10 cellular contexts compared by ENCODE assay signal in the genomic region with DNA sequence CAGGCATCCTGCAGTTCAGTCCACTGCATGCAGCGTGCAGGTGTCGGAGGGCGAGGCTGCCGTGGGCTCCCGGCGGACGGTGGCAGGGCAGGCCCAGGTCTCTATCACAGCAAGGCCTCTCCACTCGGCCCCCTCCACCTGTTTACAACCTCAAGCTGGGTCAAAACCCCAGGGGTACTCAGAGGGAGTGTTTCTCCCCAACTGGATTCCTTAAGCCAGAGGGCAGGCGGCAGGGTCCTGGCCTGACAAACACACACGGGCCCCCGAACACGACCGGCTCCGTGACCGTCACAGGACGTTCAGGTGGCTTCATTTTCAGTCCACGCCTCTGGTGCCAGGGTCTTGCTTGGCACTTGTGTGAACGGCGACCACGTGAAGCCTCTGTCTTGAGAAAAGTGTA. TPM values are rescaled to one million over a fixed set of nuclear protein-coding genes. Genes with fewer than 3 reads are reported as not detected.
A peak's percentile ranks its signal among the peaks of the same experiment; 100 is the strongest.
DNase-seq lines count a peak whose midpoint lies in the region; ATAC-seq and TF ChIP-seq lines count a peak whose summit lies in the region.
"Had no signal": no experiment of that assay in that cellular context is flagged by ENCODE, and none has a peak within 500 bp of the region (broad histone marks: within the 10 kb centered on the region; RNA-seq: fewer than 3 reads in every experiment).

No MANE protein-coding gene starts in this region.

- WGBS in urinary bladder, result 85% methylated on average over 20 of the region's 20 CpGs
- WGBS in hepatocyte (ENCODE audit: low lambda C conversion rate, missing lambda C conversion rate), result 91% methylated on average over 20 of the region's 20 CpGs

- no peak for TF ChIP-seq CTCF in hepatocyte (IDR thresholded peaks at IDR 0.05; ENCODE audit: poor library complexity)

- H3K9me3 ChIP-seq in hepatocyte (ENCODE audit: low read depth), result no peaks in the 10 kb centered on the region
- H3K9me3 ChIP-seq: colonic mucosa had no signal

- H3K4me2 ChIP-seq in hepatocyte, result no peak overlapping the region

- H3K79me2 ChIP-seq in hepatocyte, result peaks cover 10% of the 10 kb centered on the region

- no peaks in the 10 kb centered on the region for H4K20me1 ChIP-seq in hepatocyte (ENCODE audit: insufficient read depth, poor library complexity, severe bottlenecking)

- intact Hi-C loops in Right ventricle myocardium superior (cut with DNase I), result no loop called here
- intact Hi-C loops in Right ventricle myocardium inferior (cut with DNase I), result no loop called here

- no peaks in the 10 kb centered on the region for H3K36me3 Mint-ChIP-seq in activated naive CD8-positive, alpha-beta T cell
- H3K36me3 Mint-ChIP-seq in naive thymus-derived CD8-positive, alpha-beta T cell, result peaks cover 0 to 47% (median 8%) of the 10 kb centered on the region in 3 donors

- H3K27me3 Mint-ChIP-seq in activated naive CD8-positive, alpha-beta T cell, result no peaks in the 10 kb centered on the region
- no peaks in the 10 kb centered on the region for H3K27me3 Mint-ChIP-seq in naive thymus-derived CD8-positive, alpha-beta T cell

- ATAC-seq in Right ventricle myocardium superior (ENCODE audit: poor library complexity) (no peak), Right ventricle myocardium inferior (no peak), GM21619 (IDR thresholded peaks at IDR 0.05; ENCODE audit: unreplicated experiment) (no peak)
- ATAC-seq in naive thymus-derived CD8-positive, alpha-beta T cell, result no peak

- H3K4me3 Mint-ChIP-seq in activated naive CD8-positive, alpha-beta T cell, result peak overlapping the region; percentile 87
- peak overlapping the region; percentile 78 to 92 (median 86) for H3K4me3 Mint-ChIP-seq in naive thymus-derived CD8-positive, alpha-beta T cell

- peaks cover 5% of the 10 kb centered on the region for H3K4me1 ChIP-seq in urinary bladder (ENCODE audit: insufficient read depth)
- H3K4me1 ChIP-seq in hepatocyte (ENCODE audit: insufficient read depth), result peaks cover 10% of the 10 kb centered on the region
- H3K4me1 ChIP-seq: colonic mucosa had no signal

- H2AFZ ChIP-seq in hepatocyte, result no peak overlapping the region

- H3K9me3 Mint-ChIP-seq in activated naive CD8-positive, alpha-beta T cell (ENCODE audit: low read depth), result no peaks in the 10 kb centered on the region
- H3K9me3 Mint-ChIP-seq in naive thymus-derived CD8-positive, alpha-beta T cell, result no peaks in the 10 kb centered on the region

- POLR2A ChIA-PET in naive thymus-derived CD8-positive, alpha-beta T cell (lab: Charles Lee), result interaction anchor here (0.6 to 11.0 kb wide), 16 partner anchors 9 to 129 kb away, joined by 3 to 207 read pairs (median 8); a partner anchor contains a TSS

- no peaks in the 10 kb centered on the region for H3K9me2 ChIP-seq in hepatocyte (replicated peaks; ENCODE audit: insufficient read depth)

- H3K36me3 ChIP-seq in urinary bladder (ENCODE audit: insufficient read depth) (no peaks in the 10 kb centered on the region), hepatocyte (replicated peaks; ENCODE audit: insufficient read depth, low read depth) (no peaks in the 10 kb centered on the region)
- H3K36me3 ChIP-seq: colonic mucosa had no signal

- peak overlapping the region; percentile 12 for H3K27ac ChIP-seq in urinary bladder (ENCODE audit: low read depth)
- H3K27ac ChIP-seq in hepatocyte, result no peak overlapping the region

- H3K4me1 Mint-ChIP-seq in activated naive CD8-positive, alpha-beta T cell (ENCODE audit: low read depth), result peaks cover 74% of the 10 kb centered on the region
- H3K4me1 Mint-ChIP-seq in naive thymus-derived CD8-positive, alpha-beta T cell, result peaks cover 38 to 83% (median 82%) of the 10 kb centered on the region in 4 donors

- H3K27ac Mint-ChIP-seq in activated naive CD8-positive, alpha-beta T cell, result peak overlapping the region; percentile 96
- H3K27ac Mint-ChIP-seq in naive thymus-derived CD8-positive, alpha-beta T cell, result peak overlapping the region; percentile 95 to 99 (median 98)

- H3K4me3 ChIP-seq in urinary bladder (ENCODE audit: low read depth, low read length), result no peak overlapping the region
- H3K4me3 ChIP-seq in hepatocyte, result no peak overlapping the region
- H3K4me3 ChIP-seq: colonic mucosa, lung had no signal

- no peaks in the 10 kb centered on the region for H3K27me3 ChIP-seq in hepatocyte
- H3K27me3 ChIP-seq: colonic mucosa had no signal

- peak; percentile 36 for DNase-seq in Right ventricle myocardium superior
- no peak for DNase-seq in Right ventricle myocardium inferior (ENCODE audit: missing footprints)
- DNase-seq in naive thymus-derived CD8-positive, alpha-beta T cell, result peak in 2 of 10 donors; percentile 15 to 59
- DNase-seq in hepatocyte (ENCODE audit: low spot score), result no peak
- no peak for DNase-seq in NCI-H1048 (lab: John Stamatoyannopoulos, UW)
- DNase-seq: colonic mucosa had no signal

RNA-seq across cellular contexts. Expression of a gene that starts 23.5 kb away (rescaled TPM):
- total RNA-seq in Right ventricle myocardium superior, result 11.2 TPM
- 12.7 TPM for total RNA-seq in Right ventricle myocardium inferior
- total RNA-seq in naive thymus-derived CD8-positive, alpha-beta T cell, result 100 to 1,000 TPM; 194 to 196 TPM
- polyA plus RNA-seq in naive thymus-derived CD8-positive, alpha-beta T cell, result 100 to 1,000 TPM in 2 of 3 donors, 10 to 100 TPM in 1; 62.2 to 169 (median 105) TPM
- 17.8 TPM for total RNA-seq in urinary bladder
- polyA plus RNA-seq in urinary bladder, result 26.3 TPM
- 4.3 and 6.1 TPM in 2 replicates for total RNA-seq in hepatocyte
- 5.6 and 5.8 TPM in 2 replicates for polyA plus RNA-seq in hepatocyte

Comparison
In these comparisons a context has a peak if more than half of its experiments do, and no peak if none do; other contexts are left out.
1. RNA of a gene that starts 23.5 kb away (total RNA-seq): 194 to 196 TPM in naive thymus-derived CD8-positive, alpha-beta T cell; 17.8 TPM in urinary bladder (single experiment), 12.7 TPM in Right ventricle myocardium inferior (single experiment), 11.2 TPM in Right ventricle myocardium superior (single experiment) and 4.3 to 6.1 TPM in hepatocyte; every median in the first group is over 10 times any median in the second.